Comparison of ENCODE assay signal across 1 cellular context in genomic region chr17:74610108-74610507, GRCh38.
TF ChIP-seq lines count a peak whose summit lies in the region.

No MANE protein-coding gene starts in this region.

TF ChIP-seq in K562, 482 proteins besides CTCF, POLR2A, EP300 and RAD21:
- TF ChIP-seq MIER1 (IDR thresholded peaks at IDR 0.05; ENCODE audit: low read depth), result peak; percentile 89
- TF ChIP-seq AFF1 (IDR thresholded peaks at IDR 0.05; ENCODE audit: low read depth in 1 of 2, partially characterized antibody in 2 of 2), result peak in 1 of 2 experiments; percentile 54
- TF ChIP-seq SIN3A (IDR thresholded peaks at IDR 0.05; ENCODE audit: borderline replicate concordance in 2 of 2, control insufficient read depth in 1 of 2, low read depth in 2 of 2, low read length in 2 of 2), result no peak
- TF ChIP-seq, protein P1, sequence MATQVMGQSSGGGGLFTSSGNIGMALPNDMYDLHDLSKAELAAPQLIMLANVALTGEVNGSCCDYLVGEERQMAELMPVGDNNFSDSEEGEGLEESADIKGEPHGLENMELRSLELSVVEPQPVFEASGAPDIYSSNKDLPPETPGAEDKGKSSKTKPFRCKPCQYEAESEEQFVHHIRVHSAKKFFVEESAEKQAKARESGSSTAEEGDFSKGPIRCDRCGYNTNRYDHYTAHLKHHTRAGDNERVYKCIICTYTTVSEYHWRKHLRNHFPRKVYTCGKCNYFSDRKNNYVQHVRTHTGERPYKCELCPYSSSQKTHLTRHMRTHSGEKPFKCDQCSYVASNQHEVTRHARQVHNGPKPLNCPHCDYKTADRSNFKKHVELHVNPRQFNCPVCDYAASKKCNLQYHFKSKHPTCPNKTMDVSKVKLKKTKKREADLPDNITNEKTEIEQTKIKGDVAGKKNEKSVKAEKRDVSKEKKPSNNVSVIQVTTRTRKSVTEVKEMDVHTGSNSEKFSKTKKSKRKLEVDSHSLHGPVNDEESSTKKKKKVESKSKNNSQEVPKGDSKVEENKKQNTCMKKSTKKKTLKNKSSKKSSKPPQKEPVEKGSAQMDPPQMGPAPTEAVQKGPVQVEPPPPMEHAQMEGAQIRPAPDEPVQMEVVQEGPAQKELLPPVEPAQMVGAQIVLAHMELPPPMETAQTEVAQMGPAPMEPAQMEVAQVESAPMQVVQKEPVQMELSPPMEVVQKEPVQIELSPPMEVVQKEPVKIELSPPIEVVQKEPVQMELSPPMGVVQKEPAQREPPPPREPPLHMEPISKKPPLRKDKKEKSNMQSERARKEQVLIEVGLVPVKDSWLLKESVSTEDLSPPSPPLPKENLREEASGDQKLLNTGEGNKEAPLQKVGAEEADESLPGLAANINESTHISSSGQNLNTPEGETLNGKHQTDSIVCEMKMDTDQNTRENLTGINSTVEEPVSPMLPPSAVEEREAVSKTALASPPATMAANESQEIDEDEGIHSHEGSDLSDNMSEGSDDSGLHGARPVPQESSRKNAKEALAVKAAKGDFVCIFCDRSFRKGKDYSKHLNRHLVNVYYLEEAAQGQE (CRISPR knock-in tag; IDR thresholded peaks at IDR 0.05; ENCODE audit: low read depth), result peak; percentile 83
- TF ChIP-seq EHMT2 (IDR thresholded peaks at IDR 0.05), result peak; percentile 97
